ENCODE assay signal across 2 cellular contexts in the genomic region with DNA sequence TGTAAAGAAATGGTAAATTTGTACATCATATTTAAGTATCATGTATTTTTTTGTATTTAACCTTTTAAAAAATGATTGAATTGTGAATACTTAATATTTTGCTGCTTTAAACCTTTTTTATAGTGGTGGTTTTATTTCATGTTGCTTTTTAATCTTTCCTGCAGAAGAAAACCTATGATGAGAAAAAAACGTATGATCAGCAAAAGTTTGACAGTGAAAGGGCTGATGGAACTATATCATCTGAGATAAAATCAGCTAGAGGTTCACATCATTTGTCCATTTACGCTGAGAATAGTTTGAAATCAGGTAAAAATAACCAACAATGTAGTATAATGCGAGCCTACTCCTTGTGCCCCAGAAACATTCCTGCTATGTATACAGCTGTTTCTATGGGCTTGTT.
TF ChIP-seq lines count a peak whose summit lies in the region.

No MANE protein-coding gene starts in this region.

TF ChIP-seq in HepG2, 621 proteins besides CTCF, POLR2A, EP300 and RAD21:
- TF ChIP-seq MAFF (IDR thresholded peaks at IDR 0.05; ENCODE audit: low read depth, low read length) (peak; percentile 65), PTBP1 (IDR thresholded peaks at IDR 0.05; ENCODE audit: low read depth, low read length, poor library complexity, severe bottlenecking) (no peak), MAFK (conservative IDR thresholded peaks at IDR 0.05 in 1 of 2, IDR thresholded peaks at IDR 0.05 in 1 of 2; ENCODE audit: low read length in 2 of 2) (peak in 1 of 2 experiments; percentile 81; a peak in 3 of 4 replicates)
TF ChIP-seq in HepG2: peak in this region for 2.

TF ChIP-seq in K562, 482 proteins besides CTCF, POLR2A, EP300 and RAD21:
- TF ChIP-seq ZNF316 (IDR thresholded peaks at IDR 0.05) (peak; percentile 75), C11orf30 (IDR thresholded peaks at IDR 0.05; ENCODE audit: low read depth) (peak; percentile 57; the same call in 1 of the 2 replicates), SMC3 (conservative IDR thresholded peaks at IDR 0.05; ENCODE audit: insufficient read depth, low read depth, low read length) (no peak), MAFG (tag; conservative IDR thresholded peaks at IDR 0.05) (0 out of 2 replicates have a peak, but pooled peaks have one; percentile 23), MAFF (IDR thresholded peaks at IDR 0.05; ENCODE audit: low read length) (peak; percentile 14; the same call in 1 of the 2 replicates)
